Comparison of ENCODE assay signal across 29 cellular contexts in the genomic region with DNA sequence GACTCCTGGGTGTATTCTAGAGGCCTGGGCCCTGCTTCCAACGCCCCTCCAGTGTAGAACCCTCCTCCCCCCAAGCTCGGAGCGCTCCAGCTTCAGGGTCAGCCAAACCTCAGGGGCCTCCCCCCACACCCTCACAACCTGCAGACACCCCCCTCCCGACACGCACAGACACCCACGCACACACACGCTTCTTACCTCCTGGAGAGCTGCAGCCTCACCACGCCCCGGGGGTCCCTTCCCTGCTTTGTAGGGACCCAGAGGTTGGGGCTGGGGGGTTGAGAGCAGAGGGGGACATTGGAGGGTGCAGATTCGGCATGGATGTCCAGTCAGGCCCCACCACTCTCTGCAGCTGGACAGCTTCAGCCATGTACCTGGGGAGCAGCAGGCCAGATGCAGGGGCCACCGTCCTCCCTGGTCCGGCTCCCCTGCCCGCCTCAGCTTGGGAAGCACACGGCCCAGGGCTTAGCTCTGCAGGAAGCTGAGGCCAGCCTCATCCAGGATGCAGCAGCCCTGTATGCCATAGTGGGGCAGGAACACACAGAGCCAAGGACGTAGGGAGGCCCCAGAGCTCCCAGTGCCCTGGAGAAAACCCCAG. TPM values are rescaled to one million over a fixed set of nuclear protein-coding genes. Genes with fewer than 3 reads are reported as not detected.
"Had no signal": no experiment of that assay in that cellular context is flagged by ENCODE, and none has a peak within 500 bp of the region (broad histone marks: within the 10 kb centered on the region; RNA-seq: fewer than 3 reads in every experiment).

No MANE protein-coding gene starts in this region.

- DNase-seq: activated CD4-positive, alpha-beta memory T cell treated with anti-CD3 and anti-CD28 coated beads, Interleukin-2, amount 10 ng/mL, durations not matched to agents 7 days and 5 days; activated CD4-positive, alpha-beta T cell treated with anti-CD3 and anti-CD28 coated beads, Interleukin-2, amount 10 ng/mL, durations not matched to agents 7 days and 5 days; activated CD4-positive, CD25-positive, alpha-beta regulatory T cell; activated gamma-delta T cell; activated naive CD4-positive, alpha-beta T cell treated with anti-CD3 and anti-CD28 coated beads, Interleukin-2, amount 10 ng/mL, durations not matched to agents 7 days and 5 days; activated T-cell treated with anti-CD3 and anti-CD28 coated beads for 4 hours; activated T-cell treated with anti-CD3 and anti-CD28 coated beads, Interleukin-2, amount 50 U/mL, for 48 hours; amygdala; brain microvascular endothelial cell; MG63; NCI-H1105; NCI-H1436; NCI-H1694 treated with DMSO at 0.1 percent for 48 hours; NCI-H2029 treated with DMSO at 0.1 percent for 48 hours; NCI-H510A treated with DMSO at 0.1 percent for 48 hours; NCI-H69; NK-92 treated with Interleukin-12 subunit alpha and Interleukin-12 subunit beta, amount 100 ng/mL, for 24 hours; OCI-M1; Peyer's patch; Right ventricle myocardium superior; SJCRH30; SW 1271 had no signal

- H3K9me3 Mint-ChIP-seq: activated CD4-positive, alpha-beta memory T cell treated with anti-CD3 and anti-CD28 coated beads, Interleukin-2, amount 10 ng/mL, durations not matched to agents 7 days and 5 days; activated CD4-positive, alpha-beta T cell treated with anti-CD3 and anti-CD28 coated beads, Interleukin-2, amount 10 ng/mL, durations not matched to agents 7 days and 5 days; activated naive CD4-positive, alpha-beta T cell treated with anti-CD3 and anti-CD28 coated beads, Interleukin-2, amount 10 ng/mL, durations not matched to agents 7 days and 5 days; activated T-helper 17 cell treated with anti-CD3 and anti-CD28 coated beads, Interleukin-2, amount 50 U/mL, for 72 hours had no signal

- H3K4me3 Mint-ChIP-seq: activated CD4-positive, alpha-beta memory T cell treated with anti-CD3 and anti-CD28 coated beads, Interleukin-2, amount 10 ng/mL, durations not matched to agents 7 days and 5 days; activated CD4-positive, alpha-beta T cell treated with anti-CD3 and anti-CD28 coated beads, Interleukin-2, amount 10 ng/mL, durations not matched to agents 7 days and 5 days; activated naive CD4-positive, alpha-beta T cell treated with anti-CD3 and anti-CD28 coated beads, Interleukin-2, amount 10 ng/mL, durations not matched to agents 7 days and 5 days; activated T-helper 17 cell treated with anti-CD3 and anti-CD28 coated beads, Interleukin-2, amount 50 U/mL, for 72 hours had no signal

- ATAC-seq: activated T-helper 17 cell treated with anti-CD3 and anti-CD28 coated beads, Interleukin-2, amount 50 U/mL, for 72 hours; SK-N-SH treated with all-trans-retinoic acid at 6 μM for 48 hours had no signal

- H3K9me3 ChIP-seq: MG63, Peyer's patch, SJCRH30 had no signal

- H3K27me3 ChIP-seq: brain microvascular endothelial cell, cardiac muscle cell, MG63, Peyer's patch had no signal

- H3K27ac ChIP-seq: brain microvascular endothelial cell, cardiac muscle cell, Peyer's patch, RWPE1, SJCRH30, VCaP had no signal

- H3K36me3 Mint-ChIP-seq: activated naive CD4-positive, alpha-beta T cell treated with anti-CD3 and anti-CD28 coated beads, Interleukin-2, amount 10 ng/mL, durations not matched to agents 7 days and 5 days had no signal

- H3K27me3 Mint-ChIP-seq: activated T-helper 17 cell treated with anti-CD3 and anti-CD28 coated beads, Interleukin-2, amount 50 U/mL, for 72 hours had no signal

- H3K4me3 ChIP-seq: cardiac muscle cell, MG63, Peyer's patch, SJCRH30 had no signal

- H3K27ac Mint-ChIP-seq: activated CD4-positive, alpha-beta memory T cell treated with anti-CD3 and anti-CD28 coated beads, Interleukin-2, amount 10 ng/mL, durations not matched to agents 7 days and 5 days; activated CD4-positive, alpha-beta T cell treated with anti-CD3 and anti-CD28 coated beads, Interleukin-2, amount 10 ng/mL, durations not matched to agents 7 days and 5 days; activated naive CD4-positive, alpha-beta T cell treated with anti-CD3 and anti-CD28 coated beads, Interleukin-2, amount 10 ng/mL, durations not matched to agents 7 days and 5 days; activated T-helper 17 cell treated with anti-CD3 and anti-CD28 coated beads, Interleukin-2, amount 50 U/mL, for 72 hours had no signal

- H3K36me3 ChIP-seq: brain microvascular endothelial cell, cardiac muscle cell, MG63, Peyer's patch, SJCRH30 had no signal

- H3K4me1 ChIP-seq: SJCRH30 had no signal

RNA-seq across cellular contexts. Expression of gene ZDHHC19, which starts 13.0 kb away (rescaled TPM):
- total RNA-seq: activated CD4-positive, alpha-beta T cell treated with anti-CD3 and anti-CD28 coated beads, Interleukin-2, amount 10 ng/mL, durations not matched to agents 7 days and 5 days; activated CD8-positive, alpha-beta memory T cell treated with anti-CD3 and anti-CD28 coated beads for 36 hours; activated T-helper 17 cell treated with anti-CD3 and anti-CD28 coated beads, Interleukin-2, amount 50 U/mL, for 72 hours; Peyer's patch; Right ventricle myocardium superior; SJCRH30; T-helper 1 cell treated with Interleukin-12 subunit alpha and Interleukin-12 subunit beta and Interleukin-4 antibody, amounts not matched to agents 30 ng/mL and 1 ng/mL, for 36 hours had no signal

RNA-seq across cellular contexts. Expression of gene SLC51A, which starts 18.2 kb away (rescaled TPM):
- total RNA-seq: activated CD4-positive, alpha-beta memory T cell treated with anti-CD3 and anti-CD28 coated beads, Interleukin-2, amount 10 ng/mL, durations not matched to agents 7 days and 5 days; activated CD4-positive, alpha-beta T cell treated with anti-CD3 and anti-CD28 coated beads, Interleukin-2, amount 10 ng/mL, durations not matched to agents 7 days and 5 days; activated CD8-positive, alpha-beta memory T cell treated with anti-CD3 and anti-CD28 coated beads for 36 hours; activated T-helper 17 cell treated with anti-CD3 and anti-CD28 coated beads, Interleukin-2, amount 50 U/mL, for 72 hours; cardiac muscle cell; Right ventricle myocardium superior; SJCRH30; T-helper 1 cell treated with Interleukin-12 subunit alpha and Interleukin-12 subunit beta and Interleukin-4 antibody, amounts not matched to agents 30 ng/mL and 1 ng/mL, for 36 hours had no signal
